In the genomic region with DNA sequence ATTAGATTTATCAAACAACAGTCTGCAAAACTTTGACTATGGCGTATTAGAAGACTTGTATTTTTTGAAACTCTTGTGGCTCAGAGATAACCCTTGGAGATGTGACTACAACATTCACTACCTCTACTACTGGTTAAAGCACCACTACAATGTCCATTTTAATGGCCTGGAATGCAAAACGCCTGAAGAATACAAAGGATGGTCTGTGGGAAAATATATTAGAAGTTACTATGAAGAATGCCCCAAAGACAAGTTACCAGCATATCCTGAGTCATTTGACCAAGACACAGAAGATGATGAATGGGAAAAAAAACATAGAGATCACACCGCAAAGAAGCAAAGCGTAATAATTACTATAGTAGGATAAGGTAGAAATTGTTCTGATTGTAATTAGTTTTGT, we compare ENCODE assay signal across 26 cellular contexts. TPM values are rescaled to one million over a fixed set of nuclear protein-coding genes. Genes with fewer than 3 reads are reported as not detected.
"Had no signal": no experiment of that assay in that cellular context is flagged by ENCODE, and none has a peak within 500 bp of the region (broad histone marks: within the 10 kb centered on the region; RNA-seq: fewer than 3 reads in every experiment).

No MANE protein-coding gene starts in this region.

- H3K27me3 ChIP-seq: cardiac muscle cell, colonic mucosa, foreskin keratinocyte, ovary, tibial nerve had no signal

- H3K4me1 ChIP-seq: colonic mucosa, foreskin keratinocyte had no signal

- ATAC-seq: activated CD4-positive, alpha-beta T cell treated with anti-CD3 and anti-CD28 coated beads for 36 hours; activated CD8-positive, alpha-beta memory T cell treated with anti-CD3 and anti-CD28 coated beads, Interleukin-2, amount 10 ng/mL, durations not matched to agents 7 days and 5 days; activated CD8-positive, alpha-beta T cell treated with anti-CD3 and anti-CD28 coated beads, Interleukin-2, amount 10 ng/mL, durations not matched to agents 7 days and 5 days; esophagus mucosa; foreskin keratinocyte; left cardiac atrium; left ventricle myocardium superior; sciatic nerve had no signal

- H3K9me3 ChIP-seq: colonic mucosa, ovary, tibial nerve had no signal

- DNase-seq: activated CD4-positive, alpha-beta T cell treated with anti-CD3 and anti-CD28 coated beads for 36 hours; activated CD4-positive, CD25-positive, alpha-beta regulatory T cell; activated CD8-positive, alpha-beta memory T cell treated with anti-CD3 and anti-CD28 coated beads, Interleukin-2, amount 10 ng/mL, durations not matched to agents 7 days and 5 days; activated CD8-positive, alpha-beta T cell treated with anti-CD3 and anti-CD28 coated beads, Interleukin-2, amount 10 ng/mL, durations not matched to agents 7 days and 5 days; activated naive CD4-positive, alpha-beta T cell treated with Interleukin-2 at 50 U/mL for 16 hours; activated T-cell treated with anti-CD3 and anti-CD28 coated beads, Interleukin-2, amount 50 U/mL, for 48 hours; aorta; cerebellar nuclear complex; colonic mucosa; effector CD8-positive, alpha-beta T cell; foreskin keratinocyte; islet precursor cell; left cardiac atrium; left ventricle myocardium superior; naive B cell; nephron progenitor cell; ovary; small intestine; stimulated activated CD4-positive, alpha-beta T cell treated with anti-CD3 and anti-CD28 coated beads, Interleukin-1b, Interleukin-23, amount 100 ng/mL, for 48 hours; stimulated activated naive CD4-positive, alpha-beta T cell had no signal

- H3K36me3 ChIP-seq: cardiac muscle cell, colonic mucosa, ovary, tibial nerve had no signal

- FAIRE-seq: endothelial cell of umbilical vein, small intestine had no signal

- H3K27ac ChIP-seq: cardiac muscle cell, colonic mucosa, foreskin keratinocyte, tibial nerve had no signal

- H3K4me3 ChIP-seq: cardiac muscle cell, colonic mucosa, ovary, tibial nerve had no signal

RNA-seq across cellular contexts. Expression of gene LRRC17, which starts 31.4 kb away (rescaled TPM):
- total RNA-seq: activated CD8-positive, alpha-beta memory T cell treated with anti-CD3 and anti-CD28 coated beads, Interleukin-2, amount 10 ng/mL, durations not matched to agents 7 days and 5 days; activated T-helper 2 cell treated with anti-CD3 and anti-CD28 coated beads, Interferon-gamma antibody, Interleukin-2, Interleukin-4, amounts not matched to agents 10 μg/mL and 5 μg/mL and 100 μg/mL, durations not matched to agents 14 hours and 24 hours and 36 hours had no signal
